15 cellular contexts compared by ENCODE assay signal in genomic region chr18:79683626-79684282, GRCh38.
DNase-seq lines count a peak whose midpoint lies in the region; ATAC-seq and TF ChIP-seq lines count a peak whose summit lies in the region.
"Had no signal": no experiment of that assay in that cellular context is flagged by ENCODE, and none has a peak within 500 bp of the region (broad histone marks: within the 10 kb centered on the region; RNA-seq: fewer than 3 reads in every experiment).

No MANE protein-coding gene starts in this region.

- peak overlapping the region; percentile 95 for H3K27ac Mint-ChIP-seq in activated naive CD4-positive, alpha-beta T cell treated with anti-CD3 and anti-CD28 coated beads, Interleukin-2, amount 10 ng/mL, durations not matched to agents 7 days and 5 days
- peak overlapping the region; percentile 55 for H3K27ac Mint-ChIP-seq in central memory CD8-positive, alpha-beta T cell (ENCODE audit: low read depth)
- H3K27ac Mint-ChIP-seq in stimulated activated memory B cell treated with anti-CD40 and anti-IgM and Interleukin-4, amounts not matched to agents 10 μg/mL and 1 μg/mL and 100 μg/mL, for 72 hours = peak overlapping the region; percentile 54

- no peaks in the 10 kb centered on the region for H3K27me3 Mint-ChIP-seq in activated naive CD4-positive, alpha-beta T cell treated with anti-CD3 and anti-CD28 coated beads, Interleukin-2, amount 10 ng/mL, durations not matched to agents 7 days and 5 days
- H3K27me3 Mint-ChIP-seq in central memory CD8-positive, alpha-beta T cell = no peaks in the 10 kb centered on the region
- H3K27me3 Mint-ChIP-seq in stimulated activated memory B cell treated with anti-CD40 and anti-IgM and Interleukin-4, amounts not matched to agents 10 μg/mL and 1 μg/mL and 100 μg/mL, for 72 hours = no peaks in the 10 kb centered on the region

- ATAC-seq in central memory CD8-positive, alpha-beta T cell (replicated peaks; ENCODE audit: extremely low read depth, poor library complexity, severe bottlenecking) = no peak
- ATAC-seq in stimulated activated memory B cell treated with anti-CD40 and anti-IgM and Interleukin-4, amounts not matched to agents 10 μg/mL and 1 μg/mL and 100 μg/mL, for 72 hours = no peak
- ATAC-seq in SK-N-SH treated with all-trans-retinoic acid at 6 μM for 48 hours = no peak
- ATAC-seq: activated CD4-positive, CD25-positive, alpha-beta regulatory T cell treated with anti-CD3 and anti-CD28 coated beads, Interleukin-2, amount 50 U/mL, for 24 hours; right cardiac atrium; Right ventricle myocardium inferior had no signal

- H3K36me3 ChIP-seq in KOPT-K1 (ENCODE audit: insufficient read depth, low read length) = no peaks in the 10 kb centered on the region; the same call in 1 of the 2 replicates

- peak overlapping the region; percentile 28 for H3K27ac ChIP-seq in KOPT-K1 (ENCODE audit: low read depth, low read length, poor library complexity, severe bottlenecking)

- H3K9me3 Mint-ChIP-seq in activated naive CD4-positive, alpha-beta T cell treated with anti-CD3 and anti-CD28 coated beads, Interleukin-2, amount 10 ng/mL, durations not matched to agents 7 days and 5 days = no peaks in the 10 kb centered on the region
- no peaks in the 10 kb centered on the region for H3K9me3 Mint-ChIP-seq in central memory CD8-positive, alpha-beta T cell
- H3K9me3 Mint-ChIP-seq in stimulated activated memory B cell treated with anti-CD40 and anti-IgM and Interleukin-4, amounts not matched to agents 10 μg/mL and 1 μg/mL and 100 μg/mL, for 72 hours = no peaks in the 10 kb centered on the region

- H3K36me3 Mint-ChIP-seq in activated naive CD4-positive, alpha-beta T cell treated with anti-CD3 and anti-CD28 coated beads, Interleukin-2, amount 10 ng/mL, durations not matched to agents 7 days and 5 days = peaks cover 49% of the 10 kb centered on the region
- peaks cover 34% of the 10 kb centered on the region for H3K36me3 Mint-ChIP-seq in central memory CD8-positive, alpha-beta T cell (ENCODE audit: insufficient read depth)
- peaks cover 10% of the 10 kb centered on the region for H3K36me3 Mint-ChIP-seq in stimulated activated memory B cell treated with anti-CD40 and anti-IgM and Interleukin-4, amounts not matched to agents 10 μg/mL and 1 μg/mL and 100 μg/mL, for 72 hours

- peak overlapping the region; percentile 30 for H3K4me3 Mint-ChIP-seq in activated naive CD4-positive, alpha-beta T cell treated with anti-CD3 and anti-CD28 coated beads, Interleukin-2, amount 10 ng/mL, durations not matched to agents 7 days and 5 days
- H3K4me3 Mint-ChIP-seq in central memory CD8-positive, alpha-beta T cell = peak overlapping the region; percentile 98
- H3K4me3 Mint-ChIP-seq in stimulated activated memory B cell treated with anti-CD40 and anti-IgM and Interleukin-4, amounts not matched to agents 10 μg/mL and 1 μg/mL and 100 μg/mL, for 72 hours = no peak overlapping the region

- peaks cover 70% of the 10 kb centered on the region for H3K4me1 Mint-ChIP-seq in activated naive CD4-positive, alpha-beta T cell treated with anti-CD3 and anti-CD28 coated beads, Interleukin-2, amount 10 ng/mL, durations not matched to agents 7 days and 5 days
- peaks cover 67% of the 10 kb centered on the region for H3K4me1 Mint-ChIP-seq in central memory CD8-positive, alpha-beta T cell
- H3K4me1 Mint-ChIP-seq in stimulated activated memory B cell treated with anti-CD40 and anti-IgM and Interleukin-4, amounts not matched to agents 10 μg/mL and 1 μg/mL and 100 μg/mL, for 72 hours = peaks cover 52% of the 10 kb centered on the region

- H3K9me3 ChIP-seq in KOPT-K1 (ENCODE audit: insufficient read depth, low read length, poor library complexity, severe bottlenecking) = no peaks in the 10 kb centered on the region

- no peak for DNase-seq in activated naive CD4-positive, alpha-beta T cell treated with anti-CD3 and anti-CD28 coated beads, Interleukin-2, amount 10 ng/mL, durations not matched to agents 7 days and 5 days
- no peak for DNase-seq in activated naive CD4-positive, alpha-beta T cell treated with anti-CD3 and anti-CD28 coated beads, Interleukin-2, amount 50 U/mL, for 16 hours
- no peak for DNase-seq in central memory CD8-positive, alpha-beta T cell (ENCODE audit: low spot score in 2 of 2)
- DNase-seq in DMS153 treated with DMSO at 0.1 percent for 48 hours (lab: John Stamatoyannopoulos, UW; ENCODE audit: unreplicated experiment) (no peak), medulla oblongata (ENCODE audit: extremely low spot score) (no peak)
- DNase-seq: foreskin fibroblast, NCI-H2029, NCI-H510A, T-helper 9 cell had no signal

- CTCF ChIA-PET in activated naive CD4-positive, alpha-beta T cell treated with anti-CD3 and anti-CD28 coated beads, Interleukin-2, amount 10 ng/mL, durations not matched to agents 7 days and 5 days (lab: Charles Lee) = no interaction called here

TF ChIP-seq in SK-N-SH treated with all-trans-retinoic acid at 6 μM for 48 hours, 23 proteins besides CTCF, POLR2A, EP300 and RAD21:
- TF ChIP-seq PPARA (CRISPR knock-in tag; IDR thresholded peaks at IDR 0.05; ENCODE audit: borderline replicate concordance) = no peak
